In genomic region chr16:56247808-56248207, GRCh38 we compare ENCODE assay signal across 27 cellular contexts. TPM values are rescaled to one million over a fixed set of nuclear protein-coding genes. Genes with fewer than 3 reads are reported as not detected.
"Had no signal": no experiment of that assay in that cellular context is flagged by ENCODE, and none has a peak within 500 bp of the region (broad histone marks: within the 10 kb centered on the region; RNA-seq: fewer than 3 reads in every experiment).

No MANE protein-coding gene starts in this region.

- H3K4me1 ChIP-seq: pancreas, prostate gland had no signal

- H3K36me3 ChIP-seq: lower lobe of right lung, pancreas, prostate gland, tibial nerve, upper lobe of left lung, vagina had no signal

- ATAC-seq: left cardiac atrium; left lobe of liver; lower lobe of right lung; naive thymus-derived CD8-positive, alpha-beta T cell; pancreas; right cardiac atrium; sciatic nerve; stimulated activated naive CD8-positive, alpha-beta T cell treated with anti-CD3 and anti-CD28 coated beads, Interleukin-15, amount 100 ng/mL, for 72 hours had no signal

- H3K36me3 Mint-ChIP-seq: naive thymus-derived CD8-positive, alpha-beta T cell had no signal

- H3K27me3 ChIP-seq: pancreas, tibial nerve, upper lobe of left lung, vagina had no signal

- DNase-seq: hippocampal formation; kidney glomerular epithelial cell; left cardiac atrium; lower lobe of right lung; mammary epithelial cell; mesenchymal stem cell; naive thymus-derived CD8-positive, alpha-beta T cell; pancreas; posterior cingulate gyrus; retina; right cardiac atrium; stimulated activated CD4-positive, alpha-beta T cell treated with anti-CD3 and anti-CD28 coated beads, Interleukin-12 subunit alpha, Interleukin-12 subunit beta, amount 100 ng/mL, for 4 hours; stimulated activated CD4-positive, alpha-beta T cell treated with anti-CD3 and anti-CD28 coated beads, Interleukin-15, amount 100 ng/mL, for 24 hours; stimulated activated CD4-positive, alpha-beta T cell treated with anti-CD3 and anti-CD28 coated beads, Interleukin-2, amount 100 ng/mL, for 24 hours; stimulated activated CD4-positive, alpha-beta T cell treated with anti-CD3 and anti-CD28 coated beads, Interleukin-4, amount 100 ng/mL, for 1 hour; stimulated activated naive CD4-positive, alpha-beta T cell treated with Interleukin-2 at 50 U/mL for 16 hours; stimulated activated naive CD8-positive, alpha-beta T cell treated with anti-CD3 and anti-CD28 coated beads, Interleukin-15, amount 100 ng/mL, for 72 hours; upper lobe of left lung had no signal

- H3K27ac Mint-ChIP-seq: naive thymus-derived CD8-positive, alpha-beta T cell had no signal

- H3K9me3 ChIP-seq: lower lobe of right lung, pancreas, prostate gland, tibial nerve, upper lobe of left lung, vagina had no signal

- H3K27ac ChIP-seq: lower lobe of right lung, pancreas, prostate gland, skin epidermis, tibial nerve, upper lobe of left lung, vagina had no signal

- H3K27me3 Mint-ChIP-seq: stimulated activated naive CD8-positive, alpha-beta T cell treated with anti-CD3 and anti-CD28 coated beads, Interleukin-15, amount 100 ng/mL, for 72 hours had no signal

- H3K4me3 Mint-ChIP-seq: naive thymus-derived CD8-positive, alpha-beta T cell; nephron; neural crest cell; stimulated activated naive CD8-positive, alpha-beta T cell treated with anti-CD3 and anti-CD28 coated beads, Interleukin-15, amount 100 ng/mL, for 72 hours had no signal

- H3K4me1 Mint-ChIP-seq: naive thymus-derived CD8-positive, alpha-beta T cell had no signal

- H3K4me3 ChIP-seq: lower lobe of right lung, pancreas, prostate gland, skin epidermis, tibial nerve, upper lobe of left lung, vagina had no signal

- H3K9me3 Mint-ChIP-seq: naive thymus-derived CD8-positive, alpha-beta T cell; nephron; neural crest cell; stimulated activated naive CD8-positive, alpha-beta T cell treated with anti-CD3 and anti-CD28 coated beads, Interleukin-15, amount 100 ng/mL, for 72 hours had no signal

RNA-seq across cellular contexts. Expression of gene GNAO1, which starts 56.5 kb away (rescaled TPM):
- total RNA-seq: osteoblast had no signal
